17 cellular contexts compared by ENCODE assay signal in the genomic region with DNA sequence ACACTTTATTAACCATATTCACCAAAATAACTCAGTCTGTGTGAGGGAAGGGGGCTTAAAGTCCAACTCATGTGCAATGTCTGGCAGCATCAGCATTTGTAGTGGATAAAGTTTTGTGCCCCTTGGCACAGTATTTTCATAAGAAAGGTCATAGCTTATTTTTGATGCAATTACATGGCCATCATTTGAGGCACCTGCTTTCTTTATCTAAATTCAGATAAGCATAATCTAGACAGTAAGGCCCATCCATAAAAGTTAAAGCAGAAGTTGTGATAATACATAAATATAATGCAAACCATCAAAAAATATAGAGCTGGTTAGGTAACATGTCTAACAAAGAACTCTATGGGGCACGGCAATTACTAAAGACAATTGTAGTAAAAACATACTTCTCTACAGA.
"Had no signal": no experiment of that assay in that cellular context is flagged by ENCODE, and none has a peak within 500 bp of the region (broad histone marks: within the 10 kb centered on the region; RNA-seq: fewer than 3 reads in every experiment).

No MANE protein-coding gene starts in this region.

- ATAC-seq: esophagus mucosa had no signal

- H3K4me1 ChIP-seq: psoas muscle, right lobe of liver, suprapubic skin, thyroid gland had no signal

- DNase-seq: dorsolateral prefrontal cortex; effector CD8-positive, alpha-beta T cell; heart left ventricle; hypothalamus; kidney glomerular epithelial cell; mammary epithelial cell; psoas muscle; retina; right lobe of liver; stimulated activated CD4-positive, alpha-beta T cell treated with anti-CD3 and anti-CD28 coated beads, Interleukin-4, amount 100 ng/mL, for 1 hour; stimulated activated CD8-positive, alpha-beta memory T cell treated with anti-CD3 and anti-CD28 coated beads, Interleukin-4, amount 100 ng/mL, for 48 hours; stimulated activated naive CD8-positive, alpha-beta T cell treated with anti-CD3 and anti-CD28 coated beads, Interleukin-15, Interleukin-2, amounts not matched to agents 100 U/mL and 50 U/mL, for 24 hours; thyroid gland had no signal

- H3K27ac ChIP-seq: dorsolateral prefrontal cortex, heart left ventricle, neutrophil, psoas muscle, right lobe of liver, suprapubic skin, thyroid gland had no signal

- H3K9me3 ChIP-seq: heart left ventricle, mucosa of descending colon, neutrophil, psoas muscle, right lobe of liver, suprapubic skin, thyroid gland had no signal

- H3K36me3 ChIP-seq: heart left ventricle, neutrophil, right lobe of liver, suprapubic skin, thyroid gland had no signal

- H3K27me3 ChIP-seq: heart left ventricle, neutrophil, right lobe of liver, suprapubic skin, thyroid gland had no signal

- H3K4me3 ChIP-seq: dorsolateral prefrontal cortex, heart left ventricle, mucosa of descending colon, psoas muscle, right lobe of liver, suprapubic skin, thyroid gland had no signal
